Comparison of ENCODE assay signal across 13 cellular contexts in the genomic region with DNA sequence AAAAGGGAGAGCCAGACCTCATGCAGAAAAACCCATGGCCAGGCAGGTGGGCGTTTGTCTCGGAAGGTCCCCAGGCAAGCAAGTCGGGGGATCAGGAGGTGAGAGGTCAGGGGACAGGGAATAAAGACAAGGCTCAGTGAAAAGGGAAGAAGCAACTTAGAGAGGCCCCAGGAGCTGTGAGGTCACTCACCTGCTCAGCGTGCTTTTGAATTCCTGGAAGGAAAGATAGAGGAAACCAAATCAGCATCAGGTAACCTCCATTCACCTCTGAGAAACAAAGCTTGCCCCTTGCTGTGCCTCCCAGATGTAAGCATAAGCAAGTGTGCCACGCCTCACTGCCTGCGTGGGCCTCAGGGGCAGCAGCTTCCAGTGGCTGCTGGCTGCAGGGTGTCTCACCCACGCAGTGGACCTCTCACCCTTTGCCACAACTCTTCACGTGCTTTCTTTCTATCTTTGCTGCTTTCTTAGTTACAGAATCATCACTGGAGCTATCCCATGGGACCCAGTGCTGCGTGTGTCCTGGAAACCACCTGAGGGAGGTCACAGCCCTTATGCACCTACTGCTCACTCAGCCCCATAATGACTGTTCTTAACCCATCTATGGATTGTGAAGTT. TPM values are rescaled to one million over a fixed set of nuclear protein-coding genes. Genes with fewer than 3 reads are reported as not detected.
DNase-seq lines count a peak whose midpoint lies in the region; ATAC-seq and TF ChIP-seq lines count a peak whose summit lies in the region.
"Had no signal": no experiment of that assay in that cellular context is flagged by ENCODE, and none has a peak within 500 bp of the region (broad histone marks: within the 10 kb centered on the region; RNA-seq: fewer than 3 reads in every experiment).

No MANE protein-coding gene starts in this region.

- H2BK20ac ChIP-seq in H9 (ENCODE audit: low read depth, low read length, poor library complexity, severe bottlenecking): no peak overlapping the region

- no peaks in the 10 kb centered on the region for H3K36me3 ChIP-seq in adrenal gland (replicated peaks in 1 of 2)
- no peaks in the 10 kb centered on the region for H3K36me3 ChIP-seq in uterus
- peaks cover 0 to 5% (median 0%) of the 10 kb centered on the region in 4 donors for H3K36me3 ChIP-seq in upper lobe of left lung

- H4K91ac ChIP-seq in H9 (ENCODE audit: insufficient read length, low read depth, low read length): no peak overlapping the region

- peak; percentile 59 for ATAC-seq in GM18907 (IDR thresholded peaks at IDR 0.05; ENCODE audit: unreplicated experiment)
- ATAC-seq in HG03457 (IDR thresholded peaks at IDR 0.05; ENCODE audit: unreplicated experiment): peak; percentile 52
- no peak for ATAC-seq in upper lobe of left lung (ENCODE audit: low FRiP score in 2 of 2)
- ATAC-seq: activated naive CD4-positive, alpha-beta T cell treated with anti-CD3 and anti-CD28 coated beads, Interleukin-2, amount 50 U/mL, for 72 hours; natural killer cell had no signal

- no peak for TF ChIP-seq EP300 in upper lobe of left lung (IDR thresholded peaks at IDR 0.05)

- no peak overlapping the region for H2BK15ac ChIP-seq in H9 (ENCODE audit: low read depth, low read length)

- H3K4me3 ChIP-seq in adrenal gland (no peak overlapping the region), uterus (no peak overlapping the region), upper lobe of left lung (no peak overlapping the region)

- no peak overlapping the region for H3K27ac ChIP-seq in H9 (ENCODE audit: insufficient read length, low read depth, low read length)
- no peak overlapping the region for H3K27ac ChIP-seq in adrenal gland
- no peak overlapping the region for H3K27ac ChIP-seq in uterus
- no peak overlapping the region for H3K27ac ChIP-seq in upper lobe of left lung

- no peaks in the 10 kb centered on the region for H3K79me2 ChIP-seq in H9 (ENCODE audit: insufficient read depth, low read length)

- no peaks in the 10 kb centered on the region for H3K79me1 ChIP-seq in H9 (ENCODE audit: insufficient read depth, low read depth, low read length, poor library complexity, severe bottlenecking)

- H3K4me3 Mint-ChIP-seq in H9 (peak overlapping the region; percentile 1 to 58; a peak in 3 of 5 replicates), progenitor cell of endocrine pancreas (ENCODE audit: low read depth) (no peak overlapping the region)
- H3K4me3 Mint-ChIP-seq: natural killer cell had no signal

- no peak overlapping the region for H3K4ac ChIP-seq in H9 (ENCODE audit: low read depth, low read length)

- peaks cover 3% of the 10 kb centered on the region for H3K23me2 ChIP-seq in H9 (ENCODE audit: insufficient read length, low read depth, low read length, poor library complexity, severe bottlenecking)

- H2BK12ac ChIP-seq in H9 (ENCODE audit: insufficient read length, low read depth, low read length): no peak overlapping the region

- H3K4me2 ChIP-seq in H9 (ENCODE audit: insufficient read depth, insufficient read length, low read length): no peak overlapping the region

- H3K18ac ChIP-seq in H9 (ENCODE audit: insufficient read length, low read depth, low read length): no peak overlapping the region

- H3K36me3 Mint-ChIP-seq in H9 (ENCODE audit: insufficient read depth in 1 of 3, low read depth in 3 of 3) (no peaks in the 10 kb centered on the region; a peak in 1 of 7 replicates), progenitor cell of endocrine pancreas (ENCODE audit: insufficient read depth) (no peaks in the 10 kb centered on the region)
- H3K36me3 Mint-ChIP-seq: activated naive CD4-positive, alpha-beta T cell treated with anti-CD3 and anti-CD28 coated beads, Interleukin-2, amount 50 U/mL, for 72 hours; natural killer cell had no signal

- no peak overlapping the region for H3K23ac ChIP-seq in H9 (ENCODE audit: insufficient read length, low read depth, low read length)

- H3K27ac Mint-ChIP-seq in H9 (peak overlapping the region in 1 of 3 experiments; percentile 66; a peak in 1 of 7 replicates), progenitor cell of endocrine pancreas (peak overlapping the region; percentile 31)
- H3K27ac Mint-ChIP-seq: activated naive CD4-positive, alpha-beta T cell treated with anti-CD3 and anti-CD28 coated beads, Interleukin-2, amount 50 U/mL, for 72 hours; natural killer cell had no signal

- H3K4me1 Mint-ChIP-seq in H9 (peaks cover 46 to 48% of the 10 kb centered on the region in 2 experiments), progenitor cell of endocrine pancreas (ENCODE audit: low read depth) (no peaks in the 10 kb centered on the region)

- no peak overlapping the region for H3K14ac ChIP-seq in H9 (ENCODE audit: insufficient read depth, low read length)

- H3K27me3 ChIP-seq in H9 (ENCODE audit: insufficient read depth, low read length) (peaks cover 8% of the 10 kb centered on the region; the same call in 1 of the 2 replicates), adrenal gland (no peaks in the 10 kb centered on the region), uterus (no peaks in the 10 kb centered on the region), upper lobe of left lung (no peaks in the 10 kb centered on the region)

- H3K9me3 ChIP-seq in H9 (ENCODE audit: control insufficient read depth, low read depth, low read length) (no peaks in the 10 kb centered on the region), adrenal gland (replicated peaks in 1 of 3) (no peaks in the 10 kb centered on the region), uterus (no peaks in the 10 kb centered on the region), upper lobe of left lung (no peaks in the 10 kb centered on the region)

- H2AK5ac ChIP-seq in H9 (ENCODE audit: insufficient read length, low read length): no peak overlapping the region

- H3K56ac ChIP-seq in H9 (ENCODE audit: insufficient read length, low read depth, low read length): no peak overlapping the region

- H3K27me3 Mint-ChIP-seq in H9 (ENCODE audit: low read depth) (peaks cover 86% of the 10 kb centered on the region), progenitor cell of endocrine pancreas (peaks cover 59% of the 10 kb centered on the region)

- H3K9me3 Mint-ChIP-seq in H9: no peaks in the 10 kb centered on the region; a peak in 1 of 5 replicates
- H3K9me3 Mint-ChIP-seq in progenitor cell of endocrine pancreas (ENCODE audit: low read depth): no peaks in the 10 kb centered on the region
- H3K9me3 Mint-ChIP-seq: activated naive CD4-positive, alpha-beta T cell treated with anti-CD3 and anti-CD28 coated beads, Interleukin-2, amount 50 U/mL, for 72 hours; natural killer cell had no signal

- no peak overlapping the region for H2BK5ac ChIP-seq in H9 (ENCODE audit: insufficient read length, low read length)

- H3K9ac ChIP-seq in H9 (ENCODE audit: extremely low read depth, insufficient read length, low read length): no peak overlapping the region

- H2AFZ ChIP-seq in H9 (ENCODE audit: low read length): no peak overlapping the region

- DNase-seq in H9: no peak
- DNase-seq in progenitor cell of endocrine pancreas (ENCODE audit: low spot score, unreplicated experiment): no peak
- no peak for DNase-seq in adrenal gland
- no peak for DNase-seq in uterus
- no peak for DNase-seq in upper lobe of left lung
- no peak for DNase-seq in cerebellar nuclear complex (lab: John Stamatoyannopoulos, UW)
- DNase-seq: DMS153, natural killer cell, NCI-H1436 had no signal

- TF ChIP-seq CTCF in H9 (conservative IDR thresholded peaks at IDR 0.05) (no peak), progenitor cell of endocrine pancreas (IDR thresholded peaks at IDR 0.05; ENCODE audit: unreplicated experiment) (no peak), adrenal gland (IDR thresholded peaks at IDR 0.05) (no peak), uterus (IDR thresholded peaks at IDR 0.05) (no peak), upper lobe of left lung (IDR thresholded peaks at IDR 0.05) (no peak)

- no CpG with 5 or more reads among the region's 9 CpGs for WGBS in H9 (ENCODE audit: extremely low coverage, insufficient read length, low lambda C conversion rate)
- 78 to 83% (median 82%) methylated on average over 9 of the region's 9 CpGs for WGBS in adrenal gland, 4 donors
- 73 to 76% methylated on average over 9 of the region's 9 CpGs for WGBS in upper lobe of left lung, 2 donors

- H3T11ph ChIP-seq in H9 (ENCODE audit: low read length): no peak overlapping the region

- no peaks in the 10 kb centered on the region for H4K20me1 ChIP-seq in H9 (ENCODE audit: control insufficient read depth, insufficient read depth, insufficient read length)

- peaks cover 10% of the 10 kb centered on the region; the same call in 1 of the 2 replicates for H3K4me1 ChIP-seq in H9 (ENCODE audit: insufficient read depth, low read length)
- peaks cover 2 to 4% of the 10 kb centered on the region in 2 donors for H3K4me1 ChIP-seq in adrenal gland (replicated peaks in 1 of 2)
- H3K4me1 ChIP-seq in uterus: no peaks in the 10 kb centered on the region
- H3K4me1 ChIP-seq in upper lobe of left lung: peaks cover 5 to 12% (median 8%) of the 10 kb centered on the region in 4 donors

- no peak overlapping the region for H4K5ac ChIP-seq in H9 (ENCODE audit: insufficient read length, low read depth, low read length)

- no peak overlapping the region for H2BK120ac ChIP-seq in H9 (ENCODE audit: low read depth, low read length, poor library complexity, severe bottlenecking)

- H4K8ac ChIP-seq in H9 (replicated peaks; ENCODE audit: insufficient read length, low read depth, low read length): no peak overlapping the region

- intact Hi-C loops in adrenal gland (cut with DNase I): no loop called here
- intact Hi-C loops in uterus (cut with DNase I; ENCODE audit: low total_unique reads): no loop called here

- TF ChIP-seq POLR2A in adrenal gland (IDR thresholded peaks at IDR 0.05) (no peak), uterus (IDR thresholded peaks at IDR 0.05) (no peak), upper lobe of left lung (IDR thresholded peaks at IDR 0.05) (no peak)

RNA-seq across cellular contexts. Expression of a gene that starts 6.0 kb away (rescaled TPM):
- total RNA-seq in H9 (2021) (not detected in 2 replicates), progenitor cell of endocrine pancreas (not detected in 2 replicates), adrenal gland (1 to 10 TPM in 7 of 8 donors, under 1 TPM in 1; 0.78 to 6.3 (median 4.4) TPM), uterus (1 to 10 TPM; 1.2 to 7.7 (median 1.6) TPM), upper lobe of left lung (1 to 10 TPM in 5 of 6 donors, under 1 TPM in 1; 0.83 to 6.7 (median 2.9) TPM)
- 1 to 10 TPM; 2.1 to 5.3 (median 3.4) TPM for polyA plus RNA-seq in adrenal gland

RNA-seq across cellular contexts. Expression of a gene that starts 24.1 kb away (rescaled TPM):
- 33.5 and 34.2 TPM in 2 replicates for total RNA-seq in H9 (2021)
- total RNA-seq in progenitor cell of endocrine pancreas: 37.4 and 37.6 TPM in 2 replicates
- 10 to 100 TPM; 15.6 to 41.6 (median 19.6) TPM for total RNA-seq in adrenal gland
- 10 to 100 TPM; 13.3 to 56.2 (median 28.1) TPM for polyA plus RNA-seq in adrenal gland
- 10 to 100 TPM in 2 of 4 donors, 1 to 10 TPM in 2; 4.7 to 18.8 (median 12.2) TPM for total RNA-seq in uterus
- 10 to 100 TPM; 14.4 to 75.4 (median 34.1) TPM for total RNA-seq in upper lobe of left lung

RNA-seq across cellular contexts. Expression of a gene that starts 44.7 kb away (rescaled TPM):
- total RNA-seq in H9 (2021): 2,548 and 2,552 TPM in 2 replicates
- total RNA-seq in progenitor cell of endocrine pancreas: 1,813 and 1,855 TPM in 2 replicates
- 1,000 to 10,000 TPM; 1,373 to 3,641 (median 2,189) TPM for total RNA-seq in adrenal gland
- 1,000 to 10,000 TPM; 1,252 to 2,399 (median 1,718) TPM for polyA plus RNA-seq in adrenal gland
- 1,000 to 10,000 TPM; 1,656 to 5,035 (median 2,557) TPM for total RNA-seq in uterus
- total RNA-seq in upper lobe of left lung: 1,000 to 10,000 TPM in 5 of 6 donors, 100 to 1,000 TPM in 1; 801 to 1,863 (median 1,196) TPM

RNA-seq across cellular contexts. Expression of a gene that starts 51.6 kb away (rescaled TPM):
- not detected in 2 replicates for total RNA-seq in H9 (2021)
- total RNA-seq in progenitor cell of endocrine pancreas: not detected in 2 replicates
- not detected for total RNA-seq in adrenal gland
- not detected for polyA plus RNA-seq in adrenal gland
- not detected for total RNA-seq in uterus
- total RNA-seq in upper lobe of left lung: 1 to 10 TPM in 1 of 6 donors, not detected in 5; 1.6 TPM
- total RNA-seq: activated naive CD4-positive, alpha-beta T cell treated with anti-CD3 and anti-CD28 coated beads, Interleukin-2, amount 50 U/mL, for 72 hours; natural killer cell; subcutaneous adipose tissue had no signal

Comparison
In these comparisons a context has a peak if more than half of its experiments do, and no peak if none do; other contexts are left out.
1. ATAC-seq: peak in GM18907 (single experiment) and HG03457 (single experiment); none in upper lobe of left lung (0 of 2).